26 cellular contexts compared by ENCODE assay signal in the genomic region with DNA sequence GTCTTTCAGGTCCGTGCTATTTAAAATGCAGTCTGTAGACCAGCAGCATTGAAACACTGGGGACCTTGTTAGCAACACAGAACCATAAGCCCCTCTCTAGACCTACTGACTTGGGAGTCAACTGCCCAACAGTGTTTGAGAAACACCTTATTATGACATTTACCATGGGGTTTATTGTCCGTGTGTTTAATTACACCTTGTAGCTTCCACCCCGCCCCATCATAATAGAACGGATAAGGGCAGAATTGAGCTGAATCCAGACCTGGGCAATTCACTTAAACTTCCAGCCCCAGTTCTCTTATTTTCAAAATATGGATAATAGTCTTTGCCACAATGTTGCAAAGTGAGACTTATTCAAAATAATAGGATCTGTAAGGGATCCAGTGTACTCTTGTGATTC. TPM values are rescaled to one million over a fixed set of nuclear protein-coding genes. Genes with fewer than 3 reads are reported as not detected.
"Had no signal": no experiment of that assay in that cellular context is flagged by ENCODE, and none has a peak within 500 bp of the region (broad histone marks: within the 10 kb centered on the region; RNA-seq: fewer than 3 reads in every experiment).

No MANE protein-coding gene starts in this region.

- ATAC-seq: left lobe of liver; natural killer cell; stimulated activated naive B cell treated with anti-CD40 and anti-IgM and Interleukin-4, amounts not matched to agents 10 μg/mL and 1 μg/mL and 100 μg/mL, for 72 hours had no signal

- H3K4me1 ChIP-seq: right atrium auricular region, stomach had no signal

- H3K4me3 Mint-ChIP-seq: natural killer cell; neural crest cell; stimulated activated naive B cell treated with anti-CD40 and anti-IgM and Interleukin-4, amounts not matched to agents 10 μg/mL and 1 μg/mL and 100 μg/mL, for 72 hours had no signal

- H3K4me1 Mint-ChIP-seq: natural killer cell had no signal

- H3K27ac ChIP-seq: dorsolateral prefrontal cortex, right atrium auricular region, sigmoid colon, skin epidermis, stomach, thoracic aorta had no signal

- H3K36me3 ChIP-seq: right atrium auricular region, sigmoid colon, stomach, thoracic aorta had no signal

- H3K9me3 ChIP-seq: right atrium auricular region had no signal

- DNase-seq: cortex of kidney; dorsolateral prefrontal cortex; effector CD8-positive, alpha-beta T cell; foreskin melanocyte; head of caudate nucleus; hippocampal formation; kidney glomerular epithelial cell; mammary epithelial cell; natural killer cell; posterior cingulate gyrus; sigmoid colon; stimulated activated CD4-positive, alpha-beta T cell treated with anti-CD3 and anti-CD28 coated beads, Interleukin-2, amount 100 ng/mL, for 24 hours; stimulated activated CD4-positive, alpha-beta T cell treated with anti-CD3 and anti-CD28 coated beads, Interleukin-4, amount 100 ng/mL, for 4 hours; stimulated activated naive B cell treated with anti-CD40 and anti-IgM and Interleukin-4, amounts not matched to agents 10 μg/mL and 1 μg/mL and 100 μg/mL, for 72 hours; stomach; substantia nigra had no signal

- H3K4me3 ChIP-seq: dorsolateral prefrontal cortex, right atrium auricular region, sigmoid colon, skin epidermis, stomach, thoracic aorta had no signal

- H3K27me3 ChIP-seq: right atrium auricular region, sigmoid colon, stomach had no signal

- FAIRE-seq: islet of Langerhans, urothelium cell line had no signal

- H3K9me3 Mint-ChIP-seq: natural killer cell had no signal

- H3K27me3 Mint-ChIP-seq: stimulated activated naive B cell treated with anti-CD40 and anti-IgM and Interleukin-4, amounts not matched to agents 10 μg/mL and 1 μg/mL and 100 μg/mL, for 72 hours had no signal

- H3K27ac Mint-ChIP-seq: natural killer cell had no signal

- H3K36me3 Mint-ChIP-seq: natural killer cell had no signal

RNA-seq across cellular contexts. Expression of gene CLNK, which starts 30.6 kb away (rescaled TPM):
- total RNA-seq: left lobe of liver, mammary epithelial cell, myocyte, neural crest cell, osteocyte, pulmonary artery endothelial cell, right atrium auricular region, sigmoid colon, thoracic aorta had no signal
- polyA plus RNA-seq: mammary epithelial cell had no signal
